Comparison of ENCODE assay signal across 11 cellular contexts in the genomic region with DNA sequence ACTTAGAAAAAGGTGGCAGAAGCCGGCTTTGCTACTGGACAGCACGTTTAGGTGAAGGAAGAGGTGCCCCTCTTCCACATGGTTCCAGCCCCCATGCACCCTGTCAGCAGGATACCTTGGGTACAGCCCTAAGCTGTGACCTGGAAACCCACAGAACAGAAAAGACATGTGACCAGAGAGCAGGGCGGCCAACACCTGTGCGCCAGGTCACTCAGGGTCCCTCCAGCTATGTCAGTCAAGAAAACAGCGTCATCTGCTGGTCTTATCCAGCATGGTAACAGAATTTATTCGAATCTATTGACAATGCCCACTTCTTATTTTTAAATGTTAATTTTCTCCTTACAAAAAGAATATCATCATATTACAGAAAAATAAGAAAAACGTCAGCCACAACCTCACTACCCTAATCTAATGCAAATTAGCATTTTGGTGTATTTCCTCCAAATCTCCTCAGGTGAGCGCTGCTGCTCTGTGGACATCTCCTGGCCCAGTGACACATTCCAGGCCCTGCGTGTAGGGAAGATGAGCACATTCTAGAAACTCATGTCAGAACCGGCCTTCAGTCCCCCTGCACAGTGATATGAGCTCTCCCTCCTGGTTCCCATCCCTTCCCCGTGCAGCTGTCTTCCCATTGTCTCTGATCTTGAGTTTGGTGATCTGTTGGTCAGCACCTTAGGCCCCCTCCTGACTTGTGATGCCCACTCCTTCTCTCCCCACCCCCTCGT. TPM values are rescaled to one million over a fixed set of nuclear protein-coding genes. Genes with fewer than 3 reads are reported as not detected.
DNase-seq lines count a peak whose midpoint lies in the region; FAIRE-seq and TF ChIP-seq lines count a peak whose summit lies in the region.
"Had no signal": no experiment of that assay in that cellular context is flagged by ENCODE, and none has a peak within 500 bp of the region (broad histone marks: within the 10 kb centered on the region; RNA-seq: fewer than 3 reads in every experiment).

No MANE protein-coding gene starts in this region.

- H3K9me3 ChIP-seq in small intestine (ENCODE audit: control insufficient read depth, low read depth) = no peaks in the 10 kb centered on the region
- H3K9me3 ChIP-seq: BLaER1 treated with 17β-estradiol and CSF1 and Interleukin-3, amounts not matched to agents 10 nM and 100 nM had no signal

- H3K27ac ChIP-seq in small intestine (ENCODE audit: low read depth in 1 of 2, low read length in 1 of 2) = no peak overlapping the region
- H3K27ac ChIP-seq: BLaER1 treated with 17β-estradiol and CSF1 and Interleukin-3, amounts not matched to agents 10 nM and 100 nM had no signal

- no peak overlapping the region for H3K4me3 ChIP-seq in fibroblast of pulmonary artery (replicated peaks; ENCODE audit: low read depth, low read length)
- H3K4me3 ChIP-seq in small intestine (ENCODE audit: low read depth in 1 of 2, low read length in 2 of 2) = no peak overlapping the region
- H3K4me3 ChIP-seq: BLaER1 treated with 17β-estradiol and CSF1 and Interleukin-3, amounts not matched to agents 10 nM and 100 nM had no signal

- TF ChIP-seq CTCF in fibroblast of pulmonary artery (IDR thresholded peaks at IDR 0.05; ENCODE audit: low read length, missing control alignments) = peak; percentile 50

- H3K36me3 ChIP-seq in small intestine (ENCODE audit: control insufficient read depth in 2 of 2, insufficient read depth in 2 of 2, low read length in 2 of 2) = no peaks in the 10 kb centered on the region
- H3K36me3 ChIP-seq: BLaER1 treated with 17β-estradiol and CSF1 and Interleukin-3, amounts not matched to agents 10 nM and 100 nM had no signal

- no peak overlapping the region for H3K4me3 Mint-ChIP-seq in T-helper 1 cell treated with Interleukin-12 subunit alpha and Interleukin-12 subunit beta and Interleukin-4 antibody, amounts not matched to agents 30 μg/mL and 1 μg/mL, for 36 hours
- H3K4me3 Mint-ChIP-seq: naive thymus-derived CD4-positive, alpha-beta T cell had no signal

- peak overlapping the region; percentile 53 for H3K27ac Mint-ChIP-seq in T-helper 1 cell treated with Interleukin-12 subunit alpha and Interleukin-12 subunit beta and Interleukin-4 antibody, amounts not matched to agents 30 μg/mL and 1 μg/mL, for 36 hours

- no peaks in the 10 kb centered on the region for H3K27me3 ChIP-seq in small intestine (ENCODE audit: control insufficient read depth in 2 of 2, insufficient read depth in 2 of 2, low read length in 2 of 2)
- H3K27me3 ChIP-seq: BLaER1 treated with 17β-estradiol and CSF1 and Interleukin-3, amounts not matched to agents 10 nM and 100 nM had no signal

- H3K4me1 ChIP-seq in small intestine (ENCODE audit: control insufficient read depth in 2 of 2, insufficient read depth in 1 of 2, low read depth in 1 of 2, low read length in 1 of 2) = no peaks in the 10 kb centered on the region

- no peak for FAIRE-seq in small intestine (lab: Jason Lieb, UNC)
- FAIRE-seq: RCC 7860 had no signal

- H3K27me3 Mint-ChIP-seq in T-helper 1 cell treated with Interleukin-12 subunit alpha and Interleukin-12 subunit beta and Interleukin-4 antibody, amounts not matched to agents 30 μg/mL and 1 μg/mL, for 36 hours (ENCODE audit: low read depth) = no peaks in the 10 kb centered on the region

- peaks cover 7% of the 10 kb centered on the region for H3K36me3 Mint-ChIP-seq in T-helper 1 cell treated with Interleukin-12 subunit alpha and Interleukin-12 subunit beta and Interleukin-4 antibody, amounts not matched to agents 30 μg/mL and 1 μg/mL, for 36 hours (ENCODE audit: low read depth)

- no peaks in the 10 kb centered on the region for H3K9me3 Mint-ChIP-seq in T-helper 1 cell treated with Interleukin-12 subunit alpha and Interleukin-12 subunit beta and Interleukin-4 antibody, amounts not matched to agents 30 μg/mL and 1 μg/mL, for 36 hours
- H3K9me3 Mint-ChIP-seq: naive thymus-derived CD4-positive, alpha-beta T cell had no signal

- H3K4me1 Mint-ChIP-seq in T-helper 1 cell treated with Interleukin-12 subunit alpha and Interleukin-12 subunit beta and Interleukin-4 antibody, amounts not matched to agents 30 μg/mL and 1 μg/mL, for 36 hours (ENCODE audit: low read depth) = peaks cover 48% of the 10 kb centered on the region

- DNase-seq in T-helper 1 cell (no peak), OCI-M1 (lab: John Stamatoyannopoulos, UW) (peak; percentile 37), fibroblast of pulmonary artery (ENCODE audit: low read depth) (no peak), small intestine (peak; percentile 14), KG1 (lab: John Stamatoyannopoulos, UW) (no peak), AG08395 (ENCODE audit: low spot score) (no peak), NCI-H526 treated with DMSO at 0.1 percent for 48 hours (lab: John Stamatoyannopoulos, UW) (no peak)
- DNase-seq: naive thymus-derived CD4-positive, alpha-beta T cell had no signal

- WGBS in small intestine, 3 donors = 54 to 70% (median 65%) methylated on average over 12 of the region's 12 CpGs

RNA-seq across cellular contexts. Expression of a gene that starts 37.2 kb away (rescaled TPM):
- polyA plus RNA-seq in small intestine = 1 to 10 TPM; 2.4 to 6.4 (median 3.6) TPM

RNA-seq across cellular contexts. Expression of a gene that starts 37.3 kb away (rescaled TPM):
- 1 to 10 TPM; 3.7 to 5.4 (median 4.5) TPM for polyA plus RNA-seq in small intestine

Comparison
In these comparisons a context has a peak if more than half of its experiments do, and no peak if none do; other contexts are left out.
1. DNase-seq: peak in OCI-M1 (single experiment) and small intestine (single experiment); none in T-helper 1 cell (0 of 5), fibroblast of pulmonary artery (single experiment), KG1 (single experiment), AG08395 (single experiment) and NCI-H526 treated with DMSO at 0.1 percent for 48 hours (single experiment).